Comparison of ENCODE assay signal across 29 cellular contexts in genomic region chr12:2622460-2622859, GRCh38.
"Had no signal": no experiment of that assay in that cellular context is flagged by ENCODE, and none has a peak within 500 bp of the region (broad histone marks: within the 10 kb centered on the region; RNA-seq: fewer than 3 reads in every experiment).

No MANE protein-coding gene starts in this region.

- H3K9me3 Mint-ChIP-seq: activated B cell treated with CpG ODN at 0.5 μM for 24 hours; activated CD8-positive, alpha-beta T cell treated with anti-CD3 and anti-CD28 coated beads for 36 hours; activated T-cell treated with anti-CD3 and anti-CD28 coated beads, Interleukin-2, amount 50 U/mL, for 4 hours; activated T-helper 17 cell treated with anti-CD3 and anti-CD28 coated beads, Interleukin-2, amount 50 U/mL, for 72 hours; T-helper 2 cell treated with Interferon-gamma antibody and Interleukin-4, amounts not matched to agents 5 μg/mL and 100 μg/mL, for 36 hours had no signal

- H3K4me1 Mint-ChIP-seq: activated B cell treated with CpG ODN at 0.5 μM for 24 hours; activated T-helper 17 cell treated with anti-CD3 and anti-CD28 coated beads, Interleukin-2, amount 50 U/mL, for 72 hours had no signal

- H3K4me1 ChIP-seq: body of pancreas, colonic mucosa had no signal

- H3K9me3 ChIP-seq: body of pancreas, colonic mucosa, esophagus squamous epithelium had no signal

- DNase-seq: activated B cell treated with CpG ODN at 0.5 μM for 24 hours; activated CD4-positive, alpha-beta T cell treated with anti-CD3 and anti-CD28 coated beads for 48 hours; activated CD4-positive, alpha-beta T cell treated with anti-CD3 and anti-CD28 coated beads, Interleukin-2, amount 50 U/mL, for 1 hour; activated CD4-positive, alpha-beta T cell treated with anti-CD3 and anti-CD28 coated beads, Interleukin-2, amount 50 U/mL, for 48 hours; activated CD8-positive, alpha-beta memory T cell treated with anti-CD3 and anti-CD28 coated beads for 24 hours; activated CD8-positive, alpha-beta T cell treated with anti-CD3 and anti-CD28 coated beads for 36 hours; activated effector memory CD4-positive, alpha-beta T cell treated with Interleukin-2 at 50 U/mL for 16 hours; activated gamma-delta T cell treated with Interleukin-2 at 50 U/mL for 16 hours; activated naive CD4-positive, alpha-beta T cell treated with anti-CD3 and anti-CD28 coated beads, Interleukin-2, amount 50 U/mL, for 16 hours; activated naive CD4-positive, alpha-beta T cell treated with Interleukin-2 at 50 U/mL for 16 hours; activated T-cell treated with anti-CD3 and anti-CD28 coated beads, Interleukin-2, amount 50 U/mL, for 4 hours; amniotic stem cell; aorta; body of pancreas; caudate nucleus; cerebellar nuclear complex; colonic mucosa; effector CD8-positive, alpha-beta T cell; esophagus squamous epithelium; foreskin melanocyte; T-helper 1 cell; T-helper 17 cell; T1000; WERI-Rb-1 had no signal

- H3K27me3 ChIP-seq: colonic mucosa had no signal

- H3K27ac Mint-ChIP-seq: activated B cell treated with CpG ODN at 0.5 μM for 24 hours; activated CD8-positive, alpha-beta T cell treated with anti-CD3 and anti-CD28 coated beads for 36 hours; activated naive CD8-positive, alpha-beta T cell; activated T-helper 17 cell treated with anti-CD3 and anti-CD28 coated beads, Interleukin-2, amount 50 U/mL, for 72 hours; T-helper 17 cell; T-helper 2 cell treated with Interferon-gamma antibody and Interleukin-4, amounts not matched to agents 5 μg/mL and 100 μg/mL, for 36 hours had no signal

- H3K4me3 Mint-ChIP-seq: activated B cell treated with CpG ODN at 0.5 μM for 24 hours; activated CD8-positive, alpha-beta T cell treated with anti-CD3 and anti-CD28 coated beads for 36 hours; activated naive CD8-positive, alpha-beta T cell; activated T-cell treated with anti-CD3 and anti-CD28 coated beads, Interleukin-2, amount 50 U/mL, for 4 hours; activated T-helper 17 cell treated with anti-CD3 and anti-CD28 coated beads, Interleukin-2, amount 50 U/mL, for 72 hours; T-helper 17 cell; T-helper 2 cell treated with Interferon-gamma antibody and Interleukin-4, amounts not matched to agents 5 μg/mL and 100 μg/mL, for 36 hours had no signal

- H3K27ac ChIP-seq: body of pancreas, colonic mucosa, epithelial cell of prostate, esophagus squamous epithelium, WERI-Rb-1 had no signal

- ATAC-seq: activated CD4-positive, CD25-positive, alpha-beta regulatory T cell treated with anti-CD3 and anti-CD28 coated beads, Interleukin-2, amount 50 U/mL, for 24 hours; activated CD8-positive, alpha-beta T cell treated with anti-CD3 and anti-CD28 coated beads for 36 hours; activated T-cell treated with anti-CD3 and anti-CD28 coated beads, Interleukin-2, amount 50 U/mL, for 4 hours; activated T-helper 17 cell treated with anti-CD3 and anti-CD28 coated beads, Interleukin-2, amount 50 U/mL, for 72 hours; body of pancreas; T-helper 17 cell had no signal

- H3K4me3 ChIP-seq: body of pancreas, colonic mucosa, esophagus squamous epithelium had no signal

- H3K36me3 ChIP-seq: colonic mucosa, esophagus squamous epithelium, WERI-Rb-1 had no signal
